In genomic region chr1:168179411-168180147, GRCh38 we compare ENCODE assay signal across 1 cellular context.
TF ChIP-seq lines count a peak whose summit lies in the region.

No MANE protein-coding gene starts in this region.

TF ChIP-seq in H1, 55 proteins besides CTCF, POLR2A, EP300 and RAD21:
- TF ChIP-seq CHD7 (IDR thresholded peaks at IDR 0.05; ENCODE audit: insufficient replicate concordance, low read length), result no peak
- TF ChIP-seq CTBP2 (IDR thresholded peaks at IDR 0.05; ENCODE audit: borderline replicate concordance, insufficient read depth, insufficient read length, low read length), result no peak
- TF ChIP-seq ATF2 (IDR thresholded peaks at IDR 0.05; ENCODE audit: low read length), result no peak
- peak in 1 of 2 experiments; percentile 85; a peak in 1 of 4 replicates for TF ChIP-seq SIN3A (conservative IDR thresholded peaks at IDR 0.05 in 1 of 2, IDR thresholded peaks at IDR 0.05 in 1 of 2; ENCODE audit: low read depth in 1 of 2, low read length in 2 of 2)
- no peak for TF ChIP-seq JUN (IDR thresholded peaks at IDR 0.05; ENCODE audit: low read depth, low read length)
- no peak for TF ChIP-seq CBX5 (IDR thresholded peaks at IDR 0.05; ENCODE audit: low read depth, low read length)
- TF ChIP-seq SAP30 (IDR thresholded peaks at IDR 0.05; ENCODE audit: insufficient read depth, insufficient replicate concordance, low read length), result peak; percentile 48
- no peak for TF ChIP-seq JUND (IDR thresholded peaks at IDR 0.05; ENCODE audit: low read length)
